16 cellular contexts compared by ENCODE assay signal in the genomic region with DNA sequence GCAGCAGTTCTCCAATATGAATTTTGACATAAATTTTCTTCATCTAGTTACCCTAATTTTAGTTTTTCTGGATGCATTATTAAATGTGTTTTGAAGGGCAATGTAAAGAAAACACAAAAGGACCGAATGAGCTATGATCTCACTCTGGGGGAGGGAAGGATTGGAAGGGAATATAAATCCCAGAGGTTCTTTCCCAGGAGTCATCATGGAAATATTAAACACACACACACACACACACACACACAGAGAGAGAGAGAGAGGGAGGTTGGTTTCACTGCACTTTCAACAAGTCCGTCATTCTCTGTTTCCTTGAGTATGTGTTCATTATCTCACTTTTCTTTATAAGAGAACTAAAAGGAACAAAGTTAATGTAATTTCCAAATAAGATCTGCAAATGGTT.
A peak's percentile ranks its signal among the peaks of the same experiment; 100 is the strongest.
DNase-seq lines count a peak whose midpoint lies in the region; ATAC-seq, FAIRE-seq and TF ChIP-seq lines count a peak whose summit lies in the region.
"Had no signal": no experiment of that assay in that cellular context is flagged by ENCODE, and none has a peak within 500 bp of the region (broad histone marks: within the 10 kb centered on the region; RNA-seq: fewer than 3 reads in every experiment).

No MANE protein-coding gene starts in this region.

- 40 to 44% (median 40%) methylated on average over 2 of the region's 2 CpGs for WGBS in psoas muscle, 3 donors

- H3K36me3 ChIP-seq in psoas muscle (ENCODE audit: insufficient read depth in 1 of 2, low read depth in 1 of 2), result no peaks in the 10 kb centered on the region

- H3K27me3 ChIP-seq in psoas muscle (ENCODE audit: insufficient read depth in 3 of 3, low read length in 2 of 3), result no peaks in the 10 kb centered on the region

- H3K4me1 ChIP-seq in psoas muscle, result no peaks in the 10 kb centered on the region

- no peak for ATAC-seq in psoas muscle
- ATAC-seq: natural killer cell had no signal

- POLR2A ChIA-PET in activated CD4-positive, alpha-beta memory T cell treated with anti-CD3 and anti-CD28 coated beads for 36 hours (lab: Charles Lee), result no interaction called here

- CTCF ChIA-PET in activated CD4-positive, alpha-beta memory T cell treated with anti-CD3 and anti-CD28 coated beads for 36 hours (lab: Charles Lee), result no interaction called here

- H3K4me3 ChIP-seq in epithelial cell of esophagus (ENCODE audit: low read length) (no peak overlapping the region), psoas muscle (no peak overlapping the region)
- H3K4me3 ChIP-seq: dorsolateral prefrontal cortex had no signal

- H3K9me3 Mint-ChIP-seq in neural crest cell, result peaks cover 7% of the 10 kb centered on the region
- H3K9me3 Mint-ChIP-seq in activated CD4-positive, alpha-beta memory T cell treated with anti-CD3 and anti-CD28 coated beads for 36 hours, result no peaks in the 10 kb centered on the region
- peaks cover 4% of the 10 kb centered on the region for H3K9me3 Mint-ChIP-seq in activated naive CD8-positive, alpha-beta T cell treated with anti-CD3 and anti-CD28 coated beads for 36 hours

- FAIRE-seq in RCC 7860 (lab: Jason Lieb, UNC), result no peak
- FAIRE-seq: GM18507 had no signal

- H3K4me1 Mint-ChIP-seq in neural crest cell, result peaks cover 4% of the 10 kb centered on the region
- no peaks in the 10 kb centered on the region for H3K4me1 Mint-ChIP-seq in activated CD4-positive, alpha-beta memory T cell treated with anti-CD3 and anti-CD28 coated beads for 36 hours (ENCODE audit: low read depth)
- peaks cover 3% of the 10 kb centered on the region for H3K4me1 Mint-ChIP-seq in activated naive CD8-positive, alpha-beta T cell treated with anti-CD3 and anti-CD28 coated beads for 36 hours
- H3K4me1 Mint-ChIP-seq: IgD-negative memory B cell, natural killer cell had no signal

- H3K4me3 Mint-ChIP-seq in neural crest cell, result no peak overlapping the region
- H3K4me3 Mint-ChIP-seq in activated CD4-positive, alpha-beta memory T cell treated with anti-CD3 and anti-CD28 coated beads for 36 hours, result no peak overlapping the region
- H3K4me3 Mint-ChIP-seq in activated naive CD8-positive, alpha-beta T cell treated with anti-CD3 and anti-CD28 coated beads for 36 hours, result no peak overlapping the region
- H3K4me3 Mint-ChIP-seq: IgD-negative memory B cell, natural killer cell had no signal

- DNase-seq in EL (peak; percentile 96), RCC 7860 (ENCODE audit: low spot score) (peak; percentile 92), epithelial cell of esophagus (ENCODE audit: low read depth) (peak; percentile 95), neural crest cell (ENCODE audit: low read depth, low spot score) (no peak), psoas muscle (no peak), AML-193 (lab: John Stamatoyannopoulos, UW) (no peak)
- DNase-seq in activated CD4-positive, alpha-beta memory T cell treated with anti-CD3 and anti-CD28 coated beads for 36 hours, result no peak
- DNase-seq in activated naive CD8-positive, alpha-beta T cell treated with anti-CD3 and anti-CD28 coated beads for 36 hours, result no peak
- DNase-seq: activated CD4-positive, CD25-positive, alpha-beta regulatory T cell; DMS 273 treated with DMSO at 0.1 percent for 48 hours; dorsolateral prefrontal cortex; natural killer cell; stimulated activated CD4-positive, alpha-beta T cell treated with anti-CD3 and anti-CD28 coated beads, Interleukin-2, amount 100 ng/mL, for 24 hours; substantia nigra had no signal

- TF ChIP-seq CTCF in epithelial cell of esophagus (IDR thresholded peaks at IDR 0.05; ENCODE audit: insufficient read depth, low read depth, low read length, missing control alignments) (no peak), neural crest cell (conservative IDR thresholded peaks at IDR 0.05) (no peak), psoas muscle (IDR thresholded peaks at IDR 0.05) (no peak)

- H3K9me3 ChIP-seq in psoas muscle, result no peaks in the 10 kb centered on the region

- H3K36me3 Mint-ChIP-seq in neural crest cell (ENCODE audit: low read depth), result no peaks in the 10 kb centered on the region
- H3K36me3 Mint-ChIP-seq in activated CD4-positive, alpha-beta memory T cell treated with anti-CD3 and anti-CD28 coated beads for 36 hours, result no peaks in the 10 kb centered on the region
- peaks cover 1% of the 10 kb centered on the region for H3K36me3 Mint-ChIP-seq in activated naive CD8-positive, alpha-beta T cell treated with anti-CD3 and anti-CD28 coated beads for 36 hours
- H3K36me3 Mint-ChIP-seq: IgD-negative memory B cell, natural killer cell had no signal

- intact Hi-C loops in activated CD4-positive, alpha-beta memory T cell treated with anti-CD3 and anti-CD28 coated beads for 36 hours (cut with micrococcal nuclease), result no loop called here
- intact Hi-C loops in psoas muscle (cut with DNase I), result no loop called here

- no peak overlapping the region for H3K27ac ChIP-seq in psoas muscle
- H3K27ac ChIP-seq: dorsolateral prefrontal cortex had no signal

- H3K27ac Mint-ChIP-seq in neural crest cell (ENCODE audit: unreplicated experiment), result peak overlapping the region; percentile 67
- H3K27ac Mint-ChIP-seq in activated CD4-positive, alpha-beta memory T cell treated with anti-CD3 and anti-CD28 coated beads for 36 hours, result no peak overlapping the region
- H3K27ac Mint-ChIP-seq in activated naive CD8-positive, alpha-beta T cell treated with anti-CD3 and anti-CD28 coated beads for 36 hours, result no peak overlapping the region
- H3K27ac Mint-ChIP-seq: IgD-negative memory B cell, natural killer cell had no signal

- H3K27me3 Mint-ChIP-seq in neural crest cell (ENCODE audit: low read depth), result no peaks in the 10 kb centered on the region
- no peaks in the 10 kb centered on the region for H3K27me3 Mint-ChIP-seq in activated CD4-positive, alpha-beta memory T cell treated with anti-CD3 and anti-CD28 coated beads for 36 hours
- H3K27me3 Mint-ChIP-seq in activated naive CD8-positive, alpha-beta T cell treated with anti-CD3 and anti-CD28 coated beads for 36 hours, result peaks cover 25% of the 10 kb centered on the region
- H3K27me3 Mint-ChIP-seq: IgD-negative memory B cell had no signal

Comparison
In these comparisons a context has a peak if more than half of its experiments do, and no peak if none do; other contexts are left out.
1. DNase-seq: peak in EL (single experiment), RCC 7860 (single experiment) and epithelial cell of esophagus (single experiment); none in neural crest cell (single experiment), activated CD4-positive, alpha-beta memory T cell treated with anti-CD3 and anti-CD28 coated beads for 36 hours (single experiment), psoas muscle (0 of 2), activated naive CD8-positive, alpha-beta T cell treated with anti-CD3 and anti-CD28 coated beads for 36 hours (single experiment) and AML-193 (0 of 2).